ENCODE assay signal across 1 cellular context in the genomic region with DNA sequence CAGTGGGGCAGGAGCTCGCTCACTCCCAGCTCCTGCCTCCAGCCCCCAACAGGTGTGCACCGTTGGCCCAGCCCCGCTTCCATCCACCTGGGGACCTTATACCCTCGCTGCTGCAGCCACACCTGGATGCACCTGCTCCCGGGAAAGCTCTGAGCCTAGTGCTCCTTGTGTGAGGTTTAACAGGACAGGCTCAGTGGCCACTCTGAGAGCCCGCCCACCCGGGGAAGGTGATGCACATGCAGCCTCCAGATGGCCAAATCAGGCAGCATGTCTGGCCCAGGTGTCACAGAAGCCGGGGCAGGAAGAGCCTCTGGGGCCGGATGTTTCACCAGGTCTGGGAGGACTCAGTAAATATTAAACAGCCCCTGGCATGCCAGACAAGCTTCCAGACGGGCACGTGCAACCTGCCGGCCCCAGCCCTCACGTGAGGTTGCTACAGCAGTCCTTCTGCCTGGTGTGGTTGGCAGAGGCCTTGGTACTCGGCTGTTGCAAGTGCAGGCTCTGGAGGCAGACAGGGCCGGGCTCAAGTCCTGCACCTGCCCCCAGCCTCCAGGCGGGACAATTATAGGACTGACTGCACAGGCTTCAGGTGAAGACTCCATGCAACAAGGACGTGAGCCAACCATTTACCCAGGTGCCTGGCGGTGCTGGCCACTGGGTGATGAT.
TF ChIP-seq lines count a peak whose summit lies in the region.

No MANE protein-coding gene starts in this region.

TF ChIP-seq in HepG2, 621 proteins besides CTCF, POLR2A, EP300 and RAD21 (continued from another document and continues in another):
- TF ChIP-seq, protein P1, sequence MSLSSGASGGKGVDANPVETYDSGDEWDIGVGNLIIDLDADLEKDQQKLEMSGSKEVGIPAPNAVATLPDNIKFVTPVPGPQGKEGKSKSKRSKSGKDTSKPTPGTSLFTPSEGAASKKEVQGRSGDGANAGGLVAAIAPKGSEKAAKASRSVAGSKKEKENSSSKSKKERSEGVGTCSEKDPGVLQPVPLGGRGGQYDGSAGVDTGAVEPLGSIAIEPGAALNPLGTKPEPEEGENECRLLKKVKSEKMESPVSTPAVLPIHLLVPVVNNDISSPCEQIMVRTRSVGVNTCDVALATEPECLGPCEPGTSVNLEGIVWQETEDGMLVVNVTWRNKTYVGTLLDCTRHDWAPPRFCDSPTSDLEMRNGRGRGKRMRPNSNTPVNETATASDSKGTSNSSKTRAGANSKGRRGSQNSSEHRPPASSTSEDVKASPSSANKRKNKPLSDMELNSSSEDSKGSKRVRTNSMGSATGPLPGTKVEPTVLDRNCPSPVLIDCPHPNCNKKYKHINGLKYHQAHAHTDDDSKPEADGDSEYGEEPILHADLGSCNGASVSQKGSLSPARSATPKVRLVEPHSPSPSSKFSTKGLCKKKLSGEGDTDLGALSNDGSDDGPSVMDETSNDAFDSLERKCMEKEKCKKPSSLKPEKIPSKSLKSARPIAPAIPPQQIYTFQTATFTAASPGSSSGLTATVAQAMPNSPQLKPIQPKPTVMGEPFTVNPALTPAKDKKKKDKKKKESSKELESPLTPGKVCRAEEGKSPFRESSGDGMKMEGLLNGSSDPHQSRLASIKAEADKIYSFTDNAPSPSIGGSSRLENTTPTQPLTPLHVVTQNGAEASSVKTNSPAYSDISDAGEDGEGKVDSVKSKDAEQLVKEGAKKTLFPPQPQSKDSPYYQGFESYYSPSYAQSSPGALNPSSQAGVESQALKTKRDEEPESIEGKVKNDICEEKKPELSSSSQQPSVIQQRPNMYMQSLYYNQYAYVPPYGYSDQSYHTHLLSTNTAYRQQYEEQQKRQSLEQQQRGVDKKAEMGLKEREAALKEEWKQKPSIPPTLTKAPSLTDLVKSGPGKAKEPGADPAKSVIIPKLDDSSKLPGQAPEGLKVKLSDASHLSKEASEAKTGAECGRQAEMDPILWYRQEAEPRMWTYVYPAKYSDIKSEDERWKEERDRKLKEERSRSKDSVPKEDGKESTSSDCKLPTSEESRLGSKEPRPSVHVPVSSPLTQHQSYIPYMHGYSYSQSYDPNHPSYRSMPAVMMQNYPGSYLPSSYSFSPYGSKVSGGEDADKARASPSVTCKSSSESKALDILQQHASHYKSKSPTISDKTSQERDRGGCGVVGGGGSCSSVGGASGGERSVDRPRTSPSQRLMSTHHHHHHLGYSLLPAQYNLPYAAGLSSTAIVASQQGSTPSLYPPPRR (CRISPR knock-in tag; IDR thresholded peaks at IDR 0.05; ENCODE audit: borderline replicate concordance): peak; percentile 23; the same call in 1 of the 2 replicates
- TF ChIP-seq, protein P2, sequence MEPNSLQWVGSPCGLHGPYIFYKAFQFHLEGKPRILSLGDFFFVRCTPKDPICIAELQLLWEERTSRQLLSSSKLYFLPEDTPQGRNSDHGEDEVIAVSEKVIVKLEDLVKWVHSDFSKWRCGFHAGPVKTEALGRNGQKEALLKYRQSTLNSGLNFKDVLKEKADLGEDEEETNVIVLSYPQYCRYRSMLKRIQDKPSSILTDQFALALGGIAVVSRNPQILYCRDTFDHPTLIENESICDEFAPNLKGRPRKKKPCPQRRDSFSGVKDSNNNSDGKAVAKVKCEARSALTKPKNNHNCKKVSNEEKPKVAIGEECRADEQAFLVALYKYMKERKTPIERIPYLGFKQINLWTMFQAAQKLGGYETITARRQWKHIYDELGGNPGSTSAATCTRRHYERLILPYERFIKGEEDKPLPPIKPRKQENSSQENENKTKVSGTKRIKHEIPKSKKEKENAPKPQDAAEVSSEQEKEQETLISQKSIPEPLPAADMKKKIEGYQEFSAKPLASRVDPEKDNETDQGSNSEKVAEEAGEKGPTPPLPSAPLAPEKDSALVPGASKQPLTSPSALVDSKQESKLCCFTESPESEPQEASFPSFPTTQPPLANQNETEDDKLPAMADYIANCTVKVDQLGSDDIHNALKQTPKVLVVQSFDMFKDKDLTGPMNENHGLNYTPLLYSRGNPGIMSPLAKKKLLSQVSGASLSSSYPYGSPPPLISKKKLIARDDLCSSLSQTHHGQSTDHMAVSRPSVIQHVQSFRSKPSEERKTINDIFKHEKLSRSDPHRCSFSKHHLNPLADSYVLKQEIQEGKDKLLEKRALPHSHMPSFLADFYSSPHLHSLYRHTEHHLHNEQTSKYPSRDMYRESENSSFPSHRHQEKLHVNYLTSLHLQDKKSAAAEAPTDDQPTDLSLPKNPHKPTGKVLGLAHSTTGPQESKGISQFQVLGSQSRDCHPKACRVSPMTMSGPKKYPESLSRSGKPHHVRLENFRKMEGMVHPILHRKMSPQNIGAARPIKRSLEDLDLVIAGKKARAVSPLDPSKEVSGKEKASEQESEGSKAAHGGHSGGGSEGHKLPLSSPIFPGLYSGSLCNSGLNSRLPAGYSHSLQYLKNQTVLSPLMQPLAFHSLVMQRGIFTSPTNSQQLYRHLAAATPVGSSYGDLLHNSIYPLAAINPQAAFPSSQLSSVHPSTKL (CRISPR knock-in tag; IDR thresholded peaks at IDR 0.05): peak; percentile 89
- 0 out of 2 replicates have a peak, but pooled peaks have one; percentile 32 for TF ChIP-seq ZNF335 (CRISPR knock-in tag; IDR thresholded peaks at IDR 0.05)
- TF ChIP-seq ZNF572 (CRISPR knock-in tag; IDR thresholded peaks at IDR 0.05): 0 out of 2 replicates have a peak, but pooled peaks have one; percentile 30
- peak; percentile 14; the same call in 1 of the 2 replicates for TF ChIP-seq ZNF563 (CRISPR knock-in tag; IDR thresholded peaks at IDR 0.05)
- TF ChIP-seq ZMYM2 (CRISPR knock-in tag; IDR thresholded peaks at IDR 0.05): no peak
- TF ChIP-seq ZNF251 (CRISPR knock-in tag; IDR thresholded peaks at IDR 0.05): no peak
- TF ChIP-seq ZSCAN20 (CRISPR knock-in tag; IDR thresholded peaks at IDR 0.05; ENCODE audit: borderline replicate concordance): no peak
- peak; percentile 39; the same call in 1 of the 2 replicates for TF ChIP-seq NCOA2 (CRISPR knock-in tag; IDR thresholded peaks at IDR 0.05)
- TF ChIP-seq NR2F6 (IDR thresholded peaks at IDR 0.05): no peak
- TF ChIP-seq NR2F6 (CRISPR knock-in tag; IDR thresholded peaks at IDR 0.05): peak; percentile 71; the same call in 1 of the 2 replicates
- TF ChIP-seq, protein P3, sequence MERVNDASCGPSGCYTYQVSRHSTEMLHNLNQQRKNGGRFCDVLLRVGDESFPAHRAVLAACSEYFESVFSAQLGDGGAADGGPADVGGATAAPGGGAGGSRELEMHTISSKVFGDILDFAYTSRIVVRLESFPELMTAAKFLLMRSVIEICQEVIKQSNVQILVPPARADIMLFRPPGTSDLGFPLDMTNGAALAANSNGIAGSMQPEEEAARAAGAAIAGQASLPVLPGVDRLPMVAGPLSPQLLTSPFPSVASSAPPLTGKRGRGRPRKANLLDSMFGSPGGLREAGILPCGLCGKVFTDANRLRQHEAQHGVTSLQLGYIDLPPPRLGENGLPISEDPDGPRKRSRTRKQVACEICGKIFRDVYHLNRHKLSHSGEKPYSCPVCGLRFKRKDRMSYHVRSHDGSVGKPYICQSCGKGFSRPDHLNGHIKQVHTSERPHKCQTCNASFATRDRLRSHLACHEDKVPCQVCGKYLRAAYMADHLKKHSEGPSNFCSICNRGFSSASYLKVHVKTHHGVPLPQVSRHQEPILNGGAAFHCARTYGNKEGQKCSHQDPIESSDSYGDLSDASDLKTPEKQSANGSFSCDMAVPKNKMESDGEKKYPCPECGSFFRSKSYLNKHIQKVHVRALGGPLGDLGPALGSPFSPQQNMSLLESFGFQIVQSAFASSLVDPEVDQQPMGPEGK (CRISPR knock-in tag; IDR thresholded peaks at IDR 0.05): peak; percentile 46; the same call in 1 of the 2 replicates
- peak; percentile 50; the same call in 1 of the 2 replicates for TF ChIP-seq FOXA3 (CRISPR knock-in tag; IDR thresholded peaks at IDR 0.05)
- no peak for TF ChIP-seq NR3C1 (CRISPR knock-in tag; IDR thresholded peaks at IDR 0.05)
- TF ChIP-seq, protein P4, sequence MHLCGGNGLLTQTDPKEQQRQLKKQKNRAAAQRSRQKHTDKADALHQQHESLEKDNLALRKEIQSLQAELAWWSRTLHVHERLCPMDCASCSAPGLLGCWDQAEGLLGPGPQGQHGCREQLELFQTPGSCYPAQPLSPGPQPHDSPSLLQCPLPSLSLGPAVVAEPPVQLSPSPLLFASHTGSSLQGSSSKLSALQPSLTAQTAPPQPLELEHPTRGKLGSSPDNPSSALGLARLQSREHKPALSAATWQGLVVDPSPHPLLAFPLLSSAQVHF (CRISPR knock-in tag; IDR thresholded peaks at IDR 0.05): no peak
- TF ChIP-seq KLF16 (CRISPR knock-in tag; IDR thresholded peaks at IDR 0.05): 0 out of 4 replicates have a peak, but pooled peaks of 1 of the 2 experiments have one; percentile 36
- TF ChIP-seq SAP130 (CRISPR knock-in tag; IDR thresholded peaks at IDR 0.05; ENCODE audit: low read depth): peak; percentile 70
- peak; percentile 76 for TF ChIP-seq RARA (CRISPR knock-in tag; IDR thresholded peaks at IDR 0.05)
- TF ChIP-seq GABPA (IDR thresholded peaks at IDR 0.05; ENCODE audit: low read depth, low read length): no peak
- TF ChIP-seq GABPA (CRISPR knock-in tag; IDR thresholded peaks at IDR 0.05; ENCODE audit: low read depth): peak; percentile 52
- no peak for TF ChIP-seq PHB2 (IDR thresholded peaks at IDR 0.05; ENCODE audit: partially characterized antibody)
- TF ChIP-seq SIN3A (IDR thresholded peaks at IDR 0.05; ENCODE audit: borderline replicate concordance, low read depth, low read length): no peak
- 0 out of 2 replicates have a peak, but pooled peaks have one; percentile 42 for TF ChIP-seq ZBTB7B (CRISPR knock-in tag; IDR thresholded peaks at IDR 0.05)
- TF ChIP-seq ETV5 (CRISPR knock-in tag; IDR thresholded peaks at IDR 0.05; ENCODE audit: borderline replicate concordance): peak; percentile 92
- no peak for TF ChIP-seq BORCS8-MEF2B (CRISPR knock-in tag; IDR thresholded peaks at IDR 0.05)
- peak; percentile 40; the same call in 1 of the 2 replicates for TF ChIP-seq ZBTB38 (CRISPR knock-in tag; IDR thresholded peaks at IDR 0.05)
- TF ChIP-seq, protein P5, sequence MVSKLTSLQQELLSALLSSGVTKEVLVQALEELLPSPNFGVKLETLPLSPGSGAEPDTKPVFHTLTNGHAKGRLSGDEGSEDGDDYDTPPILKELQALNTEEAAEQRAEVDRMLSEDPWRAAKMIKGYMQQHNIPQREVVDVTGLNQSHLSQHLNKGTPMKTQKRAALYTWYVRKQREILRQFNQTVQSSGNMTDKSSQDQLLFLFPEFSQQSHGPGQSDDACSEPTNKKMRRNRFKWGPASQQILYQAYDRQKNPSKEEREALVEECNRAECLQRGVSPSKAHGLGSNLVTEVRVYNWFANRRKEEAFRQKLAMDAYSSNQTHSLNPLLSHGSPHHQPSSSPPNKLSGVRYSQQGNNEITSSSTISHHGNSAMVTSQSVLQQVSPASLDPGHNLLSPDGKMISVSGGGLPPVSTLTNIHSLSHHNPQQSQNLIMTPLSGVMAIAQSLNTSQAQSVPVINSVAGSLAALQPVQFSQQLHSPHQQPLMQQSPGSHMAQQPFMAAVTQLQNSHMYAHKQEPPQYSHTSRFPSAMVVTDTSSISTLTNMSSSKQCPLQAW (CRISPR knock-in tag; IDR thresholded peaks at IDR 0.05): peak; percentile 72; the same call in 1 of the 2 replicates
- TF ChIP-seq, protein P6, sequence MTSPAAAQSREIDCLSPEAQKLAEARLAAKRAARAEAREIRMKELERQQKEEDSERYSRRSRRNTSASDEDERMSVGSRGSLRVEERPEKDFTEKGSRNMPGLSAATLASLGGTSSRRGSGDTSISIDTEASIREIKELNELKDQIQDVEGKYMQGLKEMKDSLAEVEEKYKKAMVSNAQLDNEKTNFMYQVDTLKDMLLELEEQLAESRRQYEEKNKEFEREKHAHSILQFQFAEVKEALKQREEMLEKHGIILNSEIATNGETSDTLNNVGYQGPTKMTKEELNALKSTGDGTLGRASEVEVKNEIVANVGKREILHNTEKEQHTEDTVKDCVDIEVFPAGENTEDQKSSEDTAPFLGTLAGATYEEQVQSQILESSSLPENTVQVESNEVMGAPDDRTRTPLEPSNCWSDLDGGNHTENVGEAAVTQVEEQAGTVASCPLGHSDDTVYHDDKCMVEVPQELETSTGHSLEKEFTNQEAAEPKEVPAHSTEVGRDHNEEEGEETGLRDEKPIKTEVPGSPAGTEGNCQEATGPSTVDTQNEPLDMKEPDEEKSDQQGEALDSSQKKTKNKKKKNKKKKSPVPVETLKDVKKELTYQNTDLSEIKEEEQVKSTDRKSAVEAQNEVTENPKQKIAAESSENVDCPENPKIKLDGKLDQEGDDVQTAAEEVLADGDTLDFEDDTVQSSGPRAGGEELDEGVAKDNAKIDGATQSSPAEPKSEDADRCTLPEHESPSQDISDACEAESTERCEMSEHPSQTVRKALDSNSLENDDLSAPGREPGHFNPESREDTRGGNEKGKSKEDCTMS (CRISPR knock-in tag; conservative IDR thresholded peaks at IDR 0.05): no peak
- peak; percentile 58; the same call in 1 of the 2 replicates for TF ChIP-seq HMG20B (CRISPR knock-in tag; conservative IDR thresholded peaks at IDR 0.05)
- TF ChIP-seq TAF15 (IDR thresholded peaks at IDR 0.05; ENCODE audit: low read depth, low read length, poor library complexity, severe bottlenecking): no peak
- TF ChIP-seq ZNF614 (CRISPR knock-in tag; IDR thresholded peaks at IDR 0.05; ENCODE audit: borderline replicate concordance): peak; percentile 61; the same call in 1 of the 2 replicates
- peak; percentile 71 for TF ChIP-seq MED1 (CRISPR knock-in tag; IDR thresholded peaks at IDR 0.05)
- peak; percentile 50; the same call in 1 of the 2 replicates for TF ChIP-seq PPARG (CRISPR knock-in tag; conservative IDR thresholded peaks at IDR 0.05)
- 0 out of 2 replicates have a peak, but pooled peaks have one; percentile 24 for TF ChIP-seq FOXJ3 (CRISPR knock-in tag; IDR thresholded peaks at IDR 0.05; ENCODE audit: borderline replicate concordance)
- TF ChIP-seq CEBPG (CRISPR knock-in tag; IDR thresholded peaks at IDR 0.05): peak; percentile 59
- TF ChIP-seq, protein P7, sequence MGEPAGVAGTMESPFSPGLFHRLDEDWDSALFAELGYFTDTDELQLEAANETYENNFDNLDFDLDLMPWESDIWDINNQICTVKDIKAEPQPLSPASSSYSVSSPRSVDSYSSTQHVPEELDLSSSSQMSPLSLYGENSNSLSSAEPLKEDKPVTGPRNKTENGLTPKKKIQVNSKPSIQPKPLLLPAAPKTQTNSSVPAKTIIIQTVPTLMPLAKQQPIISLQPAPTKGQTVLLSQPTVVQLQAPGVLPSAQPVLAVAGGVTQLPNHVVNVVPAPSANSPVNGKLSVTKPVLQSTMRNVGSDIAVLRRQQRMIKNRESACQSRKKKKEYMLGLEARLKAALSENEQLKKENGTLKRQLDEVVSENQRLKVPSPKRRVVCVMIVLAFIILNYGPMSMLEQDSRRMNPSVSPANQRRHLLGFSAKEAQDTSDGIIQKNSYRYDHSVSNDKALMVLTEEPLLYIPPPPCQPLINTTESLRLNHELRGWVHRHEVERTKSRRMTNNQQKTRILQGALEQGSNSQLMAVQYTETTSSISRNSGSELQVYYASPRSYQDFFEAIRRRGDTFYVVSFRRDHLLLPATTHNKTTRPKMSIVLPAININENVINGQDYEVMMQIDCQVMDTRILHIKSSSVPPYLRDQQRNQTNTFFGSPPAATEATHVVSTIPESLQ (CRISPR knock-in tag; conservative IDR thresholded peaks at IDR 0.05): 0 out of 2 replicates have a peak, but pooled peaks have one; percentile 43
- no peak for TF ChIP-seq TBX3 (IDR thresholded peaks at IDR 0.05; ENCODE audit: borderline replicate concordance)
- peak; percentile 52; the same call in 1 of the 2 replicates for TF ChIP-seq HOXA3 (CRISPR knock-in tag; IDR thresholded peaks at IDR 0.05)
- TF ChIP-seq ZNF589 (CRISPR knock-in tag; conservative IDR thresholded peaks at IDR 0.05): peak; percentile 52; the same call in 1 of the 2 replicates
- TF ChIP-seq, protein P8, sequence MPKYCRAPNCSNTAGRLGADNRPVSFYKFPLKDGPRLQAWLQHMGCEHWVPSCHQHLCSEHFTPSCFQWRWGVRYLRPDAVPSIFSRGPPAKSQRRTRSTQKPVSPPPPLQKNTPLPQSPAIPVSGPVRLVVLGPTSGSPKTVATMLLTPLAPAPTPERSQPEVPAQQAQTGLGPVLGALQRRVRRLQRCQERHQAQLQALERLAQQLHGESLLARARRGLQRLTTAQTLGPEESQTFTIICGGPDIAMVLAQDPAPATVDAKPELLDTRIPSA (CRISPR knock-in tag; IDR thresholded peaks at IDR 0.05; ENCODE audit: borderline replicate concordance): no peak
- TF ChIP-seq MBNL3 (CRISPR knock-in tag; conservative IDR thresholded peaks at IDR 0.05): no peak
